Comparison of ENCODE assay signal across 8 cellular contexts in genomic region chr7:141558544-141559183, GRCh38. TPM values are rescaled to one million over a fixed set of nuclear protein-coding genes. Genes with fewer than 3 reads are reported as not detected.
DNase-seq lines count a peak whose midpoint lies in the region; ATAC-seq and TF ChIP-seq lines count a peak whose summit lies in the region.

No MANE protein-coding gene starts in this region.

- peaks cover 12% of the 10 kb centered on the region for H3K9me3 Mint-ChIP-seq in activated CD8-positive, alpha-beta T cell treated with anti-CD3 and anti-CD28 coated beads for 36 hours
- H3K9me3 Mint-ChIP-seq in naive thymus-derived CD4-positive, alpha-beta T cell: peaks cover 0 to 32% (median 0%) of the 10 kb centered on the region in 11 donors

- H3K27me3 ChIP-seq in naive thymus-derived CD4-positive, alpha-beta T cell (ENCODE audit: control insufficient read depth in 2 of 2, insufficient read depth in 2 of 2, low read length in 2 of 2): no peaks in the 10 kb centered on the region

- ATAC-seq in GM19395 (IDR thresholded peaks at IDR 0.05; ENCODE audit: unreplicated experiment) (peak; percentile 79), HG03521 (IDR thresholded peaks at IDR 0.05; ENCODE audit: unreplicated experiment) (peak; percentile 81)
- ATAC-seq in activated CD8-positive, alpha-beta T cell treated with anti-CD3 and anti-CD28 coated beads for 36 hours: peak; percentile 89
- ATAC-seq in naive thymus-derived CD4-positive, alpha-beta T cell: peak; percentile 80

- no peaks in the 10 kb centered on the region for H3K9me3 ChIP-seq in naive thymus-derived CD4-positive, alpha-beta T cell (ENCODE audit: control insufficient read depth in 2 of 3, low read length in 3 of 3)

- peaks cover 78% of the 10 kb centered on the region for H3K4me1 Mint-ChIP-seq in activated CD8-positive, alpha-beta T cell treated with anti-CD3 and anti-CD28 coated beads for 36 hours (ENCODE audit: low read depth)
- peaks cover 18 to 68% (median 34%) of the 10 kb centered on the region in 7 donors for H3K4me1 Mint-ChIP-seq in naive thymus-derived CD4-positive, alpha-beta T cell

- peaks cover 90% of the 10 kb centered on the region for H3K36me3 Mint-ChIP-seq in activated CD8-positive, alpha-beta T cell treated with anti-CD3 and anti-CD28 coated beads for 36 hours (ENCODE audit: low read depth)
- H3K36me3 Mint-ChIP-seq in naive thymus-derived CD4-positive, alpha-beta T cell: peaks cover 24 to 80% (median 67%) of the 10 kb centered on the region in 5 donors

- no peaks in the 10 kb centered on the region for H3K27me3 Mint-ChIP-seq in activated CD8-positive, alpha-beta T cell treated with anti-CD3 and anti-CD28 coated beads for 36 hours
- H3K27me3 Mint-ChIP-seq in naive thymus-derived CD4-positive, alpha-beta T cell: no peaks in the 10 kb centered on the region

- H3K27ac Mint-ChIP-seq in activated CD8-positive, alpha-beta T cell treated with anti-CD3 and anti-CD28 coated beads for 36 hours: peak overlapping the region; percentile 84
- H3K27ac Mint-ChIP-seq in naive thymus-derived CD4-positive, alpha-beta T cell: peak overlapping the region in 3 of 9 donors; percentile 3 to 96 (median 6)

- CTCF ChIA-PET in activated CD8-positive, alpha-beta T cell treated with anti-CD3 and anti-CD28 coated beads for 36 hours (lab: Charles Lee): interaction anchor here (1.0 kb wide), 1 partner anchor 179 kb away, joined by 4 read pairs; the partner anchor contains the start of gene SSBP1
- CTCF ChIA-PET in naive thymus-derived CD4-positive, alpha-beta T cell (lab: Charles Lee): no interaction called here

- peak; percentile 31 for DNase-seq in DMS 273 (lab: John Stamatoyannopoulos, UW; ENCODE audit: unreplicated experiment)
- peak; percentile 32 for DNase-seq in activated CD8-positive, alpha-beta T cell treated with anti-CD3 and anti-CD28 coated beads for 36 hours
- no peak for DNase-seq in naive thymus-derived CD4-positive, alpha-beta T cell
- no peak for DNase-seq in ACHN
- DNase-seq in iPS-NIHi7 (ENCODE audit: extremely low spot score): no peak
- no peak for DNase-seq in activated CD8-positive, alpha-beta memory T cell treated with anti-CD3 and anti-CD28 coated beads, Interleukin-2, amount 50 U/mL, for 48 hours

- H3K4me3 Mint-ChIP-seq in activated CD8-positive, alpha-beta T cell treated with anti-CD3 and anti-CD28 coated beads for 36 hours: peak overlapping the region; percentile 28
- peak overlapping the region in 2 of 10 donors; percentile 11 to 71 for H3K4me3 Mint-ChIP-seq in naive thymus-derived CD4-positive, alpha-beta T cell

- peaks cover 5 to 22% (median 5%) of the 10 kb centered on the region in 3 experiments for H3K36me3 ChIP-seq in naive thymus-derived CD4-positive, alpha-beta T cell (ENCODE audit: control insufficient read depth in 2 of 3, insufficient read depth in 3 of 3, low read length in 3 of 3)

- peaks cover 0 to 25% of the 10 kb centered on the region in 2 donors for H3K4me1 ChIP-seq in naive thymus-derived CD4-positive, alpha-beta T cell (ENCODE audit: control insufficient read depth in 2 of 2, insufficient read depth in 2 of 2, low read length in 2 of 2)

- no peak overlapping the region for H3K4me3 ChIP-seq in naive thymus-derived CD4-positive, alpha-beta T cell (ENCODE audit: low read length)

- no peak for TF ChIP-seq CTCF in activated CD8-positive, alpha-beta T cell treated with anti-CD3 and anti-CD28 coated beads for 36 hours (IDR thresholded peaks at IDR 0.05)

- POLR2A ChIA-PET in activated CD8-positive, alpha-beta T cell treated with anti-CD3 and anti-CD28 coated beads for 36 hours (lab: Charles Lee): interaction anchor here (1.1 to 3.3 kb wide), 3 partner anchors 8 to 27 kb away, joined by 3 to 13 read pairs (median 4); no protein-coding TSS in a partner anchor
- POLR2A ChIA-PET in naive thymus-derived CD4-positive, alpha-beta T cell (lab: Charles Lee): no interaction called here

- H3K27ac ChIP-seq in naive thymus-derived CD4-positive, alpha-beta T cell (ENCODE audit: low read depth, low read length): no peak overlapping the region

- intact Hi-C loops in activated CD8-positive, alpha-beta T cell treated with anti-CD3 and anti-CD28 coated beads for 36 hours (cut with micrococcal nuclease): loop anchor here (2.0 kb wide), 1 partner anchor 26 kb away; no protein-coding TSS in a partner anchor
- intact Hi-C loops in naive thymus-derived CD4-positive, alpha-beta T cell (cut with micrococcal nuclease): loop anchor here (2.0 to 10.0 kb wide), 7 partner anchors 180 to 1494 kb away; partner anchors contain the start of genes BRAF (in 1 of the 2), MRPS33 (in 1 of the 2), NDUFB2 (in 1 of the 2) and PARP12 (in 1 of the 2)

- in situ Hi-C loops in ACHN (cut with HindIII; ENCODE audit: low pct_ligation_motif_present, low pct_unique_long_range_greater_than_20kb, low sequenced_read_pairs): no loop called here

RNA-seq across cellular contexts. Expression of gene AGK, which starts 7.5 kb away (rescaled TPM):
- total RNA-seq in activated CD8-positive, alpha-beta T cell treated with anti-CD3 and anti-CD28 coated beads for 36 hours: 10 to 100 TPM; 70.1 to 73.7 TPM
- total RNA-seq in naive thymus-derived CD4-positive, alpha-beta T cell: 10 to 100 TPM; 24.3 to 58.8 (median 29.9) TPM
- polyA plus RNA-seq in naive thymus-derived CD4-positive, alpha-beta T cell: 10 to 100 TPM; 28.3 to 32.2 TPM

Comparison
In these comparisons a context has a peak if more than half of its experiments do, and no peak if none do; other contexts are left out.
1. DNase-seq: peak in DMS 273 (single experiment) and activated CD8-positive, alpha-beta T cell treated with anti-CD3 and anti-CD28 coated beads for 36 hours (single experiment); none in naive thymus-derived CD4-positive, alpha-beta T cell (0 of 9), ACHN (single experiment), iPS-NIHi7 (single experiment) and activated CD8-positive, alpha-beta memory T cell treated with anti-CD3 and anti-CD28 coated beads, Interleukin-2, amount 50 U/mL, for 48 hours (single experiment).
2. Peak in every context shown above with its lines, with median percentiles within 50 percentile points of each other: ATAC-seq.